In genomic region chr17:55440391-55440790, GRCh38 we compare ENCODE assay signal across 21 cellular contexts. TPM values are rescaled to one million over a fixed set of nuclear protein-coding genes. Genes with fewer than 3 reads are reported as not detected.
DNase-seq lines count a peak whose midpoint lies in the region; ATAC-seq, FAIRE-seq and TF ChIP-seq lines count a peak whose summit lies in the region.
"Had no signal": no experiment of that assay in that cellular context is flagged by ENCODE, and none has a peak within 500 bp of the region (broad histone marks: within the 10 kb centered on the region; RNA-seq: fewer than 3 reads in every experiment).

No MANE protein-coding gene starts in this region.

- H3K27ac ChIP-seq in K562 (ENCODE audit: extremely low read depth, low read depth, low read length) (no peak overlapping the region), trophoblast cell (ENCODE audit: low read depth, low read length) (no peak overlapping the region)
- H3K27ac ChIP-seq: KMS-11, right atrium auricular region, RWPE1, vagina had no signal

- H3K4me1 Mint-ChIP-seq in activated CD8-positive, alpha-beta memory T cell treated with anti-CD3 and anti-CD28 coated beads, Interleukin-2, amount 10 ng/mL, durations not matched to agents 7 days and 5 days = peaks cover 10% of the 10 kb centered on the region

- in situ Hi-C loops in K562 (cut with MboI) = no loop called here

- H4K91ac ChIP-seq in trophoblast cell (ENCODE audit: low read depth, low read length) = peak overlapping the region; percentile 8

- H3K27me3 ChIP-seq in K562 (ENCODE audit: control insufficient read depth in 2 of 2, insufficient read depth in 2 of 2, low read length in 2 of 2) (no peaks in the 10 kb centered on the region), trophoblast cell (ENCODE audit: insufficient read depth, low read length) (no peaks in the 10 kb centered on the region)
- H3K27me3 ChIP-seq: right atrium auricular region, vagina had no signal

- peaks cover 0 to 19% of the 10 kb centered on the region in 2 experiments; a peak in 3 of 5 replicates for H3K4me1 ChIP-seq in K562 (replicated peaks in 1 of 2; ENCODE audit: control insufficient read depth in 2 of 2, insufficient read depth in 2 of 2, low read length in 2 of 2)
- H3K4me1 ChIP-seq in trophoblast cell (ENCODE audit: control insufficient read depth in 1 of 2, insufficient read depth in 2 of 2, low read length in 2 of 2) = peaks cover 12 to 24% of the 10 kb centered on the region in 2 experiments
- H3K4me1 ChIP-seq: right atrium auricular region, vagina had no signal

- H3K79me2 ChIP-seq in K562 (ENCODE audit: control insufficient read depth, insufficient read depth, low read length) (no peaks in the 10 kb centered on the region), trophoblast cell (ENCODE audit: control insufficient read depth, insufficient read depth, low read length, poor library complexity) (no peaks in the 10 kb centered on the region)

- H4K20me1 ChIP-seq in K562 (replicated peaks; ENCODE audit: control insufficient read depth, insufficient read depth, low read length) = no peaks in the 10 kb centered on the region

- FAIRE-seq in K562 (lab: Jason Lieb, UNC) = no peak

- no peak overlapping the region for H3K27ac Mint-ChIP-seq in activated CD8-positive, alpha-beta memory T cell treated with anti-CD3 and anti-CD28 coated beads, Interleukin-2, amount 10 ng/mL, durations not matched to agents 7 days and 5 days
- H3K27ac Mint-ChIP-seq: activated CD4-positive, alpha-beta T cell treated with anti-CD3 and anti-CD28 coated beads, Interleukin-2, amount 10 ng/mL, durations not matched to agents 24 days and 14 days; CD4-positive, alpha-beta T cell; dendritic cell treated with granulocyte-macrophage colony-stimulating factor and Interleukin-4, amounts not matched to agents 40 ng/mL and 50 ng/mL, for 4 days had no signal

- no peak for TF ChIP-seq POLR2A in K562 (conservative IDR thresholded peaks at IDR 0.05)

- peaks cover 7% of the 10 kb centered on the region for H3K27me3 Mint-ChIP-seq in activated CD8-positive, alpha-beta memory T cell treated with anti-CD3 and anti-CD28 coated beads, Interleukin-2, amount 10 ng/mL, durations not matched to agents 7 days and 5 days
- H3K27me3 Mint-ChIP-seq: CD4-positive, alpha-beta T cell had no signal

- no peak overlapping the region for H4K12ac ChIP-seq in trophoblast cell (ENCODE audit: low read depth, low read length)

- POLR2A ChIA-PET in K562 (lab: Yijun Ruan, JAX) = interaction anchor here (0.6 to 1.6 kb wide), 3 partner anchors 11 to 275 kb away, joined by 3 to 5 read pairs (median 3); partner anchors contain the start of gene MMD

- DNase-seq in DMS 273 (lab: John Stamatoyannopoulos, UW; ENCODE audit: unreplicated experiment) = peak; percentile 95
- DNase-seq in NCI-H524 treated with DMSO at 0.1 percent for 48 hours (lab: John Stamatoyannopoulos, UW) = peak; percentile 97
- DNase-seq in K562 (ENCODE audit: extremely low read depth in 1 of 4, low spot score in 3 of 4) = no peak
- DNase-seq in trophoblast cell = peak in 1 of 2 donors; percentile 66
- no peak for DNase-seq in activated CD8-positive, alpha-beta memory T cell treated with anti-CD3 and anti-CD28 coated beads, Interleukin-2, amount 10 ng/mL, durations not matched to agents 7 days and 5 days
- DNase-seq in stimulated activated CD8-positive, alpha-beta memory T cell treated with anti-CD3 and anti-CD28 coated beads, Interleukin-4, amount 100 ng/mL, for 48 hours = no peak
- DNase-seq: activated CD4-positive, alpha-beta T cell treated with anti-CD3 and anti-CD28 coated beads, Interleukin-2, amount 10 ng/mL, durations not matched to agents 24 days and 14 days; activated CD8-positive, alpha-beta memory T cell treated with anti-CD3 and anti-CD28 coated beads, Interleukin-2, amount 50 U/mL, for 48 hours; activated effector memory CD4-positive, alpha-beta T cell treated with anti-CD3 and anti-CD28 coated beads, Interleukin-2, amount 50 U/mL, for 16 hours; CD4-positive, alpha-beta T cell; DND-41; kidney glomerular epithelial cell; naive thymus-derived CD4-positive, alpha-beta T cell; NCI-H2029 had no signal

- no peak overlapping the region for H4K8ac ChIP-seq in trophoblast cell (ENCODE audit: low read depth, low read length)

- no peak overlapping the region for H2AK5ac ChIP-seq in trophoblast cell (ENCODE audit: low read length)

- no peak overlapping the region for H3K4me3 Mint-ChIP-seq in activated CD8-positive, alpha-beta memory T cell treated with anti-CD3 and anti-CD28 coated beads, Interleukin-2, amount 10 ng/mL, durations not matched to agents 7 days and 5 days
- H3K4me3 Mint-ChIP-seq: activated CD4-positive, alpha-beta T cell treated with anti-CD3 and anti-CD28 coated beads, Interleukin-2, amount 10 ng/mL, durations not matched to agents 24 days and 14 days; CD4-positive, alpha-beta T cell; dendritic cell treated with granulocyte-macrophage colony-stimulating factor and Interleukin-4, amounts not matched to agents 40 ng/mL and 50 ng/mL, for 4 days; naive thymus-derived CD4-positive, alpha-beta T cell had no signal

- no peak overlapping the region for H3K4me2 ChIP-seq in K562 (ENCODE audit: insufficient read depth, low read length)
- no peak overlapping the region for H3K4me2 ChIP-seq in trophoblast cell (ENCODE audit: low read length)
- H3K4me2 ChIP-seq: KMS-11 had no signal

- H3K18ac ChIP-seq in trophoblast cell (ENCODE audit: low read length) = no peak overlapping the region

- H2BK12ac ChIP-seq in trophoblast cell (ENCODE audit: low read length) = peak overlapping the region; percentile 8

- H3K36me3 ChIP-seq in K562 (ENCODE audit: control insufficient read depth, insufficient read depth, low read length) (no peaks in the 10 kb centered on the region), trophoblast cell (ENCODE audit: control insufficient read depth in 1 of 2, insufficient read depth in 2 of 2, low read length in 2 of 2) (no peaks in the 10 kb centered on the region)
- H3K36me3 ChIP-seq: right atrium auricular region, vagina had no signal

- ATAC-seq in K562 = no peak
- no peak for ATAC-seq in activated CD8-positive, alpha-beta memory T cell treated with anti-CD3 and anti-CD28 coated beads, Interleukin-2, amount 10 ng/mL, durations not matched to agents 7 days and 5 days
- ATAC-seq in HG03139 (IDR thresholded peaks at IDR 0.05; ENCODE audit: unreplicated experiment) = no peak
- no peak for ATAC-seq in HG03432 (IDR thresholded peaks at IDR 0.05; ENCODE audit: unreplicated experiment)
- ATAC-seq: naive thymus-derived CD4-positive, alpha-beta T cell had no signal

- H3K79me1 ChIP-seq in trophoblast cell (ENCODE audit: low read length) = peaks cover 10% of the 10 kb centered on the region

- H2BK5ac ChIP-seq in trophoblast cell (ENCODE audit: low read depth, low read length, poor library complexity) = no peak overlapping the region

- TF ChIP-seq EP300 in K562 (IDR thresholded peaks at IDR 0.05; ENCODE audit: low read length) = no peak

- H3K4me3 ChIP-seq in K562 = no peak overlapping the region
- no peak overlapping the region for H3K4me3 ChIP-seq in trophoblast cell (ENCODE audit: low read depth, low read length)
- H3K4me3 ChIP-seq: right atrium auricular region, vagina had no signal

- peak overlapping the region; percentile 17; the same call in 1 of the 2 replicates for H2AFZ ChIP-seq in K562 (ENCODE audit: low read depth, low read length)
- no peak overlapping the region for H2AFZ ChIP-seq in trophoblast cell (ENCODE audit: insufficient read depth, low read length, poor library complexity)

- no peak for TF ChIP-seq CTCF in K562 (IDR thresholded peaks at IDR 0.05 in 2 of 3, conservative IDR thresholded peaks at IDR 0.05 in 1 of 3; ENCODE audit: insufficient read depth in 2 of 3, low read depth in 1 of 3, low read length in 3 of 3)

- WGBS in K562 (ENCODE audit: insufficient coverage, low coverage, missing lambda C conversion rate) = 23% methylated on average over 3 of the region's 3 CpGs
- no CpG with 5 or more reads among the region's 3 CpGs for WGBS in trophoblast cell (ENCODE audit: extremely low coverage, insufficient coverage, insufficient read length)

- TF ChIP-seq RAD21 in K562 (CRISPR knock-in tag; conservative IDR thresholded peaks at IDR 0.05 in 1 of 2, IDR thresholded peaks at IDR 0.05 in 1 of 2) = no peak

- intact Hi-C loops in K562 (cut with micrococcal nuclease) = no loop called here

- no peak overlapping the region for H3K14ac ChIP-seq in trophoblast cell (ENCODE audit: low read length)

- CTCF ChIA-PET in K562 (lab: Yijun Ruan, JAX; ENCODE audit: low intra/inter-chr PET ratio) = no interaction called here
- CTCF ChIA-PET in activated CD8-positive, alpha-beta memory T cell treated with anti-CD3 and anti-CD28 coated beads, Interleukin-2, amount 10 ng/mL, durations not matched to agents 7 days and 5 days (lab: Charles Lee) = no interaction called here

- no TSS peak for BruUV-seq in K562 (replicated peaks; lab: Mats Ljungman, UMichigan)

- H3K9me3 ChIP-seq in K562 (replicated peaks; ENCODE audit: control insufficient read depth, insufficient read depth, low read depth, low read length) (no peaks in the 10 kb centered on the region), trophoblast cell (ENCODE audit: insufficient read depth, low read depth, low read length) (no peaks in the 10 kb centered on the region)
- H3K9me3 ChIP-seq: right atrium auricular region, vagina had no signal

- H2BK120ac ChIP-seq in trophoblast cell (ENCODE audit: insufficient read depth, low read length, poor library complexity) = no peak overlapping the region

- no peak overlapping the region for H3K4ac ChIP-seq in trophoblast cell (ENCODE audit: low read depth, low read length)

- no peaks in the 10 kb centered on the region for H3K36me3 Mint-ChIP-seq in activated CD8-positive, alpha-beta memory T cell treated with anti-CD3 and anti-CD28 coated beads, Interleukin-2, amount 10 ng/mL, durations not matched to agents 7 days and 5 days
- H3K36me3 Mint-ChIP-seq: naive thymus-derived CD4-positive, alpha-beta T cell had no signal

- H3K9me3 Mint-ChIP-seq in activated CD8-positive, alpha-beta memory T cell treated with anti-CD3 and anti-CD28 coated beads, Interleukin-2, amount 10 ng/mL, durations not matched to agents 7 days and 5 days (ENCODE audit: low read depth) = no peaks in the 10 kb centered on the region
- H3K9me3 Mint-ChIP-seq: CD4-positive, alpha-beta T cell; dendritic cell treated with granulocyte-macrophage colony-stimulating factor and Interleukin-4, amounts not matched to agents 40 ng/mL and 50 ng/mL, for 4 days had no signal

- H3K9ac ChIP-seq in K562 (ENCODE audit: insufficient read depth in 1 of 2, low read depth in 2 of 2, low read length in 2 of 2) (no peak overlapping the region), trophoblast cell (ENCODE audit: low read length) (no peak overlapping the region)
- H3K9ac ChIP-seq: KMS-11 had no signal

- H3K9me1 ChIP-seq in K562 (ENCODE audit: control insufficient read depth, insufficient read depth, low read length) = no peaks in the 10 kb centered on the region

- H3K23ac ChIP-seq in trophoblast cell (ENCODE audit: low read length) = no peak overlapping the region

RNA-seq across cellular contexts. Expression of gene MMD, which starts 18.8 kb away (rescaled TPM):
- 16.5 and 29.7 TPM in 2 replicates for total RNA-seq in K562 (2011; cell fraction: chromatin; rRNA removed; ENCODE audit: low replicate concordance)
- 11.6 and 13.0 TPM in 2 replicates for total RNA-seq in K562 (2011; cell fraction: nucleolus; rRNA removed)
- total RNA-seq in K562 (2011; cell fraction: nucleoplasm; rRNA removed) = 17.2 and 29.8 TPM in 2 replicates
- total RNA-seq in K562 (2014; rRNA removed) (6.7 and 11.0 TPM in 2 replicates), K562 (2014; rRNA removed; fragmentation: Illumina TruSeq; extraction: Trizol) (10.7 and 11.7 TPM in 2 replicates), K562 (2015; rRNA removed; fragmentation: Illumina TruSeq; extraction: Trizol) (7.3 and 8.8 TPM in 2 replicates), K562 (2021) (15.2 TPM in 2 replicates)
- polyA plus RNA-seq in K562 (2011; rRNA removed) (17.7 and 18.9 TPM in 2 replicates), K562 (2014; fragmentation: Illumina TruSeq; extraction: Trizol) (9.6 and 11.1 TPM in 2 replicates), K562 (2014; fragmentation: Nextera tagmentation; extraction: Ambion mirVana) (1 to 10 TPM; 3.1 to 4.0 TPM), K562 (2014; rRNA removed) (11.5 and 12.6 TPM in 2 replicates)
- polyA plus RNA-seq in K562 (2011; cell fraction: cytosol; rRNA removed) = 9.2 and 11.6 TPM in 2 replicates
- 12.3 and 13.0 TPM in 2 replicates for polyA plus RNA-seq in K562 (2011; cell fraction: nucleus; rRNA removed)
- polyA plus RNA-seq in K562 (2012) = 8.0 and 11.8 TPM in 2 replicates
- 14.3 TPM in 2 replicates for polyA minus RNA-seq in K562 (2011; rRNA and poly(A)+ RNA removed)
- polyA minus RNA-seq in K562 (2011; cell fraction: cytosol; rRNA and poly(A)+ RNA removed) = 3.5 and 7.0 TPM in 2 replicates
- polyA minus RNA-seq in K562 (2011; cell fraction: nucleus; rRNA and poly(A)+ RNA removed) = 9.4 and 13.0 TPM in 2 replicates
- polyA plus RNA-seq in trophoblast cell (2013) = 52.1 and 57.7 TPM in 2 replicates
- 10 to 100 TPM; 41.5 to 41.9 TPM for total RNA-seq in activated CD8-positive, alpha-beta memory T cell treated with anti-CD3 and anti-CD28 coated beads, Interleukin-2, amount 10 ng/mL, durations not matched to agents 7 days and 5 days

Comparison
In these comparisons a context has a peak if more than half of its experiments do, and no peak if none do; other contexts are left out.
1. DNase-seq: peak in DMS 273 (single experiment) and NCI-H524 treated with DMSO at 0.1 percent for 48 hours (single experiment); none in K562 (0 of 4), activated CD8-positive, alpha-beta memory T cell treated with anti-CD3 and anti-CD28 coated beads, Interleukin-2, amount 10 ng/mL, durations not matched to agents 7 days and 5 days (single experiment) and stimulated activated CD8-positive, alpha-beta memory T cell treated with anti-CD3 and anti-CD28 coated beads, Interleukin-4, amount 100 ng/mL, for 48 hours (single experiment).